Comparison of ENCODE assay signal across 8 cellular contexts in genomic region chr11:68297812-68298658, GRCh38. TPM values are rescaled to one million over a fixed set of nuclear protein-coding genes. Genes with fewer than 3 reads are reported as not detected.
DNase-seq lines count a peak whose midpoint lies in the region; ATAC-seq, FAIRE-seq and TF ChIP-seq lines count a peak whose summit lies in the region.

No MANE protein-coding gene starts in this region.

- H3K27ac Mint-ChIP-seq in endothelial cell (ENCODE audit: unreplicated experiment): no peak overlapping the region

- H3K27me3 Mint-ChIP-seq in endothelial cell (ENCODE audit: unreplicated experiment): peaks cover 1% of the 10 kb centered on the region

- TF ChIP-seq CTCF in D721Med (IDR thresholded peaks at IDR 0.05; ENCODE audit: insufficient read depth, missing control alignments): peak; percentile 82
- TF ChIP-seq CTCF in endothelial cell (IDR thresholded peaks at IDR 0.05; ENCODE audit: unreplicated experiment): peak; percentile 97

- DNase-seq in D721Med (ENCODE audit: insufficient read length, low spot score): peak; percentile 60
- peak; percentile 53 for DNase-seq in NOMO-1 treated with dmso at 0.1 percent for 144 hours (lab: John Stamatoyannopoulos, UW; ENCODE audit: unreplicated experiment)
- peak; percentile 38 to 40 for DNase-seq in activated CD8-positive, alpha-beta memory T cell treated with anti-CD3 and anti-CD28 coated beads for 4 hours (ENCODE audit: low read depth in 2 of 2)
- peak; percentile 88 for DNase-seq in endothelial cell (ENCODE audit: low spot score)
- peak; percentile 87 for DNase-seq in mucosa of gallbladder (ENCODE audit: low spot score)
- peak; percentile 51 to 53 for DNase-seq in stimulated activated CD8-positive, alpha-beta memory T cell treated with anti-CD3 and anti-CD28 coated beads, Interleukin-4, amount 100 ng/mL, for 1 hour (ENCODE audit: low read depth in 2 of 2, low spot score in 1 of 2)

- ATAC-seq in HG02588 (IDR thresholded peaks at IDR 0.05; ENCODE audit: unreplicated experiment): peak; percentile 62
- ATAC-seq in HG03039 (IDR thresholded peaks at IDR 0.05; ENCODE audit: unreplicated experiment): no peak

- no peaks in the 10 kb centered on the region for H3K9me3 Mint-ChIP-seq in endothelial cell (ENCODE audit: unreplicated experiment)

- no peak overlapping the region for H3K4me3 Mint-ChIP-seq in endothelial cell (ENCODE audit: unreplicated experiment)

- H3K4me1 Mint-ChIP-seq in endothelial cell (ENCODE audit: unreplicated experiment): no peaks in the 10 kb centered on the region

- H3K36me3 Mint-ChIP-seq in endothelial cell (ENCODE audit: low read depth, unreplicated experiment): no peaks in the 10 kb centered on the region

- no peak for FAIRE-seq in D721Med (lab: Jason Lieb, UNC)

RNA-seq across cellular contexts. Expression of gene LRP5, which starts 14.4 kb away (rescaled TPM):
- total RNA-seq in endothelial cell (ENCODE audit: unreplicated experiment) (72.3 TPM), mucosa of gallbladder (154 TPM)

RNA-seq across cellular contexts. Expression of gene C11orf24, which starts 26.3 kb away (rescaled TPM):
- total RNA-seq in endothelial cell (ENCODE audit: unreplicated experiment): 9.4 TPM
- total RNA-seq in mucosa of gallbladder: 38.8 TPM
